ENCODE assay signal across 1 cellular context in the genomic region with DNA sequence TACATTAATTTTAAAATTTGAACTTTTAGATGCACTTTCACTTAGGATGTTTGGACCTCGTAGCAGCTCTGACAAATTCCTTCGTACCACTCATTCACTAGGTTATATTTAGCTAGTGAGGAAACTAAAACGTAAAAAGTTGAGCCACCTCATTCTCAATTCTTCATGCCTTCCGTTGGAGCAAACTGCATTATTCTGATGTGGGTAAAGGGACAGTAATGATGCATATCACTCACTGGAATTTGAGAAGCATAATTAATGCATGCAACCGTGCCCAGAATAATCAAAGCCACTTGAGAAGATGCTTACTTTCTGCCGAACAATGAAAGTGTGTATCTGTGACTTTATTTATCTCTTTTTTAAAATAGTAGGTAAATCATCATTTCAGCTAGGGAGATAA.
TF ChIP-seq lines count a peak whose summit lies in the region.

No MANE protein-coding gene starts in this region.

TF ChIP-seq in H1, 55 proteins besides CTCF, POLR2A, EP300 and RAD21:
- TF ChIP-seq SRF (IDR thresholded peaks at IDR 0.05; ENCODE audit: low read depth, low read length) (no peak), JUN (IDR thresholded peaks at IDR 0.05; ENCODE audit: low read depth, low read length) (no peak), TAF1 (IDR thresholded peaks at IDR 0.05; ENCODE audit: low read depth, low read length) (no peak), RXRA (IDR thresholded peaks at IDR 0.05; ENCODE audit: insufficient read depth, low read depth, low read length) (no peak), EGR1 (IDR thresholded peaks at IDR 0.05; ENCODE audit: borderline replicate concordance, low read depth, low read length) (no peak), MAFK (IDR thresholded peaks at IDR 0.05; ENCODE audit: low read depth, low read length) (no peak), CTBP2 (IDR thresholded peaks at IDR 0.05; ENCODE audit: borderline replicate concordance, insufficient read depth, insufficient read length, low read length) (no peak), TBP (IDR thresholded peaks at IDR 0.05; ENCODE audit: low read depth, low read length) (no peak), POLR2AphosphoS5 (IDR thresholded peaks at IDR 0.05; ENCODE audit: low read depth, low read length) (no peak), GTF2F1 (IDR thresholded peaks at IDR 0.05; ENCODE audit: borderline replicate concordance, low read depth, low read length) (no peak), CBX5 (IDR thresholded peaks at IDR 0.05; ENCODE audit: low read depth, low read length) (no peak), RFX5 (IDR thresholded peaks at IDR 0.05; ENCODE audit: borderline replicate concordance, low read depth, low read length) (no peak), SP4 (IDR thresholded peaks at IDR 0.05; ENCODE audit: low read length) (no peak), SP2 (IDR thresholded peaks at IDR 0.05; ENCODE audit: low read length) (no peak), CEBPB (IDR thresholded peaks at IDR 0.05; ENCODE audit: low read depth, low read length) (no peak), SIX5 (IDR thresholded peaks at IDR 0.05; ENCODE audit: low read depth, low read length) (no peak), KDM5A (IDR thresholded peaks at IDR 0.05; ENCODE audit: low read length) (no peak)
- TF ChIP-seq, protein P1, sequence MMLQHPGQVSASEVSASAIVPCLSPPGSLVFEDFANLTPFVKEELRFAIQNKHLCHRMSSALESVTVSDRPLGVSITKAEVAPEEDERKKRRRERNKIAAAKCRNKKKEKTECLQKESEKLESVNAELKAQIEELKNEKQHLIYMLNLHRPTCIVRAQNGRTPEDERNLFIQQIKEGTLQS (IDR thresholded peaks at IDR 0.05; ENCODE audit: insufficient read depth, low read depth, low read length), result no peak
- TF ChIP-seq, protein P2, sequence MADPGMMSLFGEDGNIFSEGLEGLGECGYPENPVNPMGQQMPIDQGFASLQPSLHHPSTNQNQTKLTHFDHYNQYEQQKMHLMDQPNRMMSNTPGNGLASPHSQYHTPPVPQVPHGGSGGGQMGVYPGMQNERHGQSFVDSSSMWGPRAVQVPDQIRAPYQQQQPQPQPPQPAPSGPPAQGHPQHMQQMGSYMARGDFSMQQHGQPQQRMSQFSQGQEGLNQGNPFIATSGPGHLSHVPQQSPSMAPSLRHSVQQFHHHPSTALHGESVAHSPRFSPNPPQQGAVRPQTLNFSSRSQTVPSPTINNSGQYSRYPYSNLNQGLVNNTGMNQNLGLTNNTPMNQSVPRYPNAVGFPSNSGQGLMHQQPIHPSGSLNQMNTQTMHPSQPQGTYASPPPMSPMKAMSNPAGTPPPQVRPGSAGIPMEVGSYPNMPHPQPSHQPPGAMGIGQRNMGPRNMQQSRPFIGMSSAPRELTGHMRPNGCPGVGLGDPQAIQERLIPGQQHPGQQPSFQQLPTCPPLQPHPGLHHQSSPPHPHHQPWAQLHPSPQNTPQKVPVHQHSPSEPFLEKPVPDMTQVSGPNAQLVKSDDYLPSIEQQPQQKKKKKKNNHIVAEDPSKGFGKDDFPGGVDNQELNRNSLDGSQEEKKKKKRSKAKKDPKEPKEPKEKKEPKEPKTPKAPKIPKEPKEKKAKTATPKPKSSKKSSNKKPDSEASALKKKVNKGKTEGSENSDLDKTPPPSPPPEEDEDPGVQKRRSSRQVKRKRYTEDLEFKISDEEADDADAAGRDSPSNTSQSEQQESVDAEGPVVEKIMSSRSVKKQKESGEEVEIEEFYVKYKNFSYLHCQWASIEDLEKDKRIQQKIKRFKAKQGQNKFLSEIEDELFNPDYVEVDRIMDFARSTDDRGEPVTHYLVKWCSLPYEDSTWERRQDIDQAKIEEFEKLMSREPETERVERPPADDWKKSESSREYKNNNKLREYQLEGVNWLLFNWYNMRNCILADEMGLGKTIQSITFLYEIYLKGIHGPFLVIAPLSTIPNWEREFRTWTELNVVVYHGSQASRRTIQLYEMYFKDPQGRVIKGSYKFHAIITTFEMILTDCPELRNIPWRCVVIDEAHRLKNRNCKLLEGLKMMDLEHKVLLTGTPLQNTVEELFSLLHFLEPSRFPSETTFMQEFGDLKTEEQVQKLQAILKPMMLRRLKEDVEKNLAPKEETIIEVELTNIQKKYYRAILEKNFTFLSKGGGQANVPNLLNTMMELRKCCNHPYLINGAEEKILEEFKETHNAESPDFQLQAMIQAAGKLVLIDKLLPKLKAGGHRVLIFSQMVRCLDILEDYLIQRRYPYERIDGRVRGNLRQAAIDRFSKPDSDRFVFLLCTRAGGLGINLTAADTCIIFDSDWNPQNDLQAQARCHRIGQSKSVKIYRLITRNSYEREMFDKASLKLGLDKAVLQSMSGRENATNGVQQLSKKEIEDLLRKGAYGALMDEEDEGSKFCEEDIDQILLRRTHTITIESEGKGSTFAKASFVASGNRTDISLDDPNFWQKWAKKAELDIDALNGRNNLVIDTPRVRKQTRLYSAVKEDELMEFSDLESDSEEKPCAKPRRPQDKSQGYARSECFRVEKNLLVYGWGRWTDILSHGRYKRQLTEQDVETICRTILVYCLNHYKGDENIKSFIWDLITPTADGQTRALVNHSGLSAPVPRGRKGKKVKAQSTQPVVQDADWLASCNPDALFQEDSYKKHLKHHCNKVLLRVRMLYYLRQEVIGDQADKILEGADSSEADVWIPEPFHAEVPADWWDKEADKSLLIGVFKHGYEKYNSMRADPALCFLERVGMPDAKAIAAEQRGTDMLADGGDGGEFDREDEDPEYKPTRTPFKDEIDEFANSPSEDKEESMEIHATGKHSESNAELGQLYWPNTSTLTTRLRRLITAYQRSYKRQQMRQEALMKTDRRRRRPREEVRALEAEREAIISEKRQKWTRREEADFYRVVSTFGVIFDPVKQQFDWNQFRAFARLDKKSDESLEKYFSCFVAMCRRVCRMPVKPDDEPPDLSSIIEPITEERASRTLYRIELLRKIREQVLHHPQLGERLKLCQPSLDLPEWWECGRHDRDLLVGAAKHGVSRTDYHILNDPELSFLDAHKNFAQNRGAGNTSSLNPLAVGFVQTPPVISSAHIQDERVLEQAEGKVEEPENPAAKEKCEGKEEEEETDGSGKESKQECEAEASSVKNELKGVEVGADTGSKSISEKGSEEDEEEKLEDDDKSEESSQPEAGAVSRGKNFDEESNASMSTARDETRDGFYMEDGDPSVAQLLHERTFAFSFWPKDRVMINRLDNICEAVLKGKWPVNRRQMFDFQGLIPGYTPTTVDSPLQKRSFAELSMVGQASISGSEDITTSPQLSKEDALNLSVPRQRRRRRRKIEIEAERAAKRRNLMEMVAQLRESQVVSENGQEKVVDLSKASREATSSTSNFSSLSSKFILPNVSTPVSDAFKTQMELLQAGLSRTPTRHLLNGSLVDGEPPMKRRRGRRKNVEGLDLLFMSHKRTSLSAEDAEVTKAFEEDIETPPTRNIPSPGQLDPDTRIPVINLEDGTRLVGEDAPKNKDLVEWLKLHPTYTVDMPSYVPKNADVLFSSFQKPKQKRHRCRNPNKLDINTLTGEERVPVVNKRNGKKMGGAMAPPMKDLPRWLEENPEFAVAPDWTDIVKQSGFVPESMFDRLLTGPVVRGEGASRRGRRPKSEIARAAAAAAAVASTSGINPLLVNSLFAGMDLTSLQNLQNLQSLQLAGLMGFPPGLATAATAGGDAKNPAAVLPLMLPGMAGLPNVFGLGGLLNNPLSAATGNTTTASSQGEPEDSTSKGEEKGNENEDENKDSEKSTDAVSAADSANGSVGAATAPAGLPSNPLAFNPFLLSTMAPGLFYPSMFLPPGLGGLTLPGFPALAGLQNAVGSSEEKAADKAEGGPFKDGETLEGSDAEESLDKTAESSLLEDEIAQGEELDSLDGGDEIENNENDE (IDR thresholded peaks at IDR 0.05; ENCODE audit: insufficient replicate concordance, low read length), result no peak
